1 cellular context compared by ENCODE assay signal in genomic region chr2:188292446-188293239, GRCh38.
A peak's percentile ranks its signal among the peaks of the same experiment; 100 is the strongest.
TF ChIP-seq lines count a peak whose summit lies in the region.

No MANE protein-coding gene starts in this region.

TF ChIP-seq in Ishikawa, 13 proteins besides CTCF, POLR2A, EP300 and RAD21 (continued from another document):
- TF ChIP-seq FOXM1 (IDR thresholded peaks at IDR 0.05; ENCODE audit: borderline replicate concordance, low read depth) (0 out of 2 replicates have a peak, but pooled peaks have one; percentile 14), EGR1 (IDR thresholded peaks at IDR 0.05) (no peak), TAF1 (IDR thresholded peaks at IDR 0.05; ENCODE audit: low read depth) (peak; percentile 74), TCF12 (IDR thresholded peaks at IDR 0.05; ENCODE audit: low read depth) (0 out of 2 replicates have a peak, but pooled peaks have one; percentile 39), YY1 (IDR thresholded peaks at IDR 0.05; ENCODE audit: low read depth) (peak; percentile 9)
- TF ChIP-seq, protein P1, sequence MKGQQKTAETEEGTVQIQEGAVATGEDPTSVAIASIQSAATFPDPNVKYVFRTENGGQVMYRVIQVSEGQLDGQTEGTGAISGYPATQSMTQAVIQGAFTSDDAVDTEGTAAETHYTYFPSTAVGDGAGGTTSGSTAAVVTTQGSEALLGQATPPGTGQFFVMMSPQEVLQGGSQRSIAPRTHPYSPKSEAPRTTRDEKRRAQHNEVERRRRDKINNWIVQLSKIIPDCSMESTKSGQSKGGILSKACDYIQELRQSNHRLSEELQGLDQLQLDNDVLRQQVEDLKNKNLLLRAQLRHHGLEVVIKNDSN (IDR thresholded peaks at IDR 0.05), result no peak
